Comparison of ENCODE assay signal across 34 cellular contexts in the genomic region with DNA sequence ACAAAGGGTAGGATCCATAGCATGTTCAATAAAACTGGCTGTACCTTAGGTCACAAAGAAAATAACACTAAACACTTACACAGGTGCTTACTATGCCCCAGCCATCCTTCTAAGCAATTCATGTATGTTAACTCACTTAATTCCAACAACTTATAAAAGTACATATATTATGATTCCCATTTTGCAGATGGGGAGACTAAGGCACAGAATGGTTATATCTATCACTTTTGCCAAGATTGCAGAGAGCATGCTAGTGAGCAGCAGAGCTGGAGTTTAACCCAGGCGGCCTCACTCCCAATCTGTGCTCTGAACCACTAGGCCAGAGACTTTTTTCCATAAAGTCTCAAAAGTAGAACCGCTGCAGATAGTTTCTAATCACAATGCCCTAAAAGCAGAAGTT.
"Had no signal": no experiment of that assay in that cellular context is flagged by ENCODE, and none has a peak within 500 bp of the region (broad histone marks: within the 10 kb centered on the region; RNA-seq: fewer than 3 reads in every experiment).

No MANE protein-coding gene starts in this region.

- H3K9me3 ChIP-seq: MG63 had no signal

- H3K36me3 ChIP-seq: MG63 had no signal

- H3K27me3 ChIP-seq: MG63 had no signal

- H3K4me3 ChIP-seq: MG63 had no signal

- DNase-seq: Karpas-422, Kasumi-1, MG63, MM.1S, MV-4-11, NCI-H1048, NCI-H1092, NCI-H1092 treated with DMSO at 0.1 percent for 48 hours, NCI-H1105, NCI-H1105 treated with DMSO at 0.1 percent for 48 hours, NCI-H1417, NCI-H1417 treated with DMSO at 0.1 percent for 48 hours, NCI-H1436, NCI-H1436 treated with DMSO at 0.1 percent for 48 hours, NCI-H146, NCI-H1694, NCI-H1694 treated with DMSO at 0.1 percent for 48 hours, NCI-H187, NCI-H187 treated with DMSO at 0.1 percent for 48 hours, NCI-H1930, NCI-H2029, NCI-H2029 treated with DMSO at 0.1 percent for 48 hours, NCI-H2081, NCI-H2081 treated with DMSO at 0.1 percent for 48 hours, NCI-H2107, NCI-H2171, NCI-H2171 treated with DMSO at 0.1 percent for 48 hours, NCI-H2227 treated with DMSO at 0.1 percent for 48 hours, NCI-H226, NCI-H345, NCI-H446, NCI-H446 treated with DMSO at 0.1 percent for 48 hours, NCI-H510A, NCI-H510A treated with DMSO at 0.1 percent for 48 hours had no signal
